15 cellular contexts compared by ENCODE assay signal in genomic region chr2:62189196-62189595, GRCh38. TPM values are rescaled to one million over a fixed set of nuclear protein-coding genes. Genes with fewer than 3 reads are reported as not detected.
DNase-seq lines count a peak whose midpoint lies in the region; ATAC-seq and TF ChIP-seq lines count a peak whose summit lies in the region.
"Had no signal": no experiment of that assay in that cellular context is flagged by ENCODE, and none has a peak within 500 bp of the region (broad histone marks: within the 10 kb centered on the region; RNA-seq: fewer than 3 reads in every experiment).

No MANE protein-coding gene starts in this region.

- H3K9me3 ChIP-seq in heart right ventricle, result no peaks in the 10 kb centered on the region
- H3K9me3 ChIP-seq in body of pancreas, result no peaks in the 10 kb centered on the region

- no peak for ATAC-seq in heart right ventricle
- no peak for ATAC-seq in Right ventricle myocardium inferior
- ATAC-seq in body of pancreas, result peak; percentile 43
- ATAC-seq in memory B cell (ENCODE audit: low read depth), result no peak
- no peak for ATAC-seq in GM18870 (IDR thresholded peaks at IDR 0.05; ENCODE audit: unreplicated experiment)
- no peak for ATAC-seq in HG03280 (IDR thresholded peaks at IDR 0.05; ENCODE audit: unreplicated experiment)
- ATAC-seq: GM12878, GM23338 had no signal

- no peaks in the 10 kb centered on the region for H3K36me3 Mint-ChIP-seq in memory B cell
- H3K36me3 Mint-ChIP-seq: CD4-positive, CD25-positive, alpha-beta regulatory T cell had no signal

- H3K4me3 Mint-ChIP-seq in memory B cell, result no peak overlapping the region
- H3K4me3 Mint-ChIP-seq: CD4-positive, CD25-positive, alpha-beta regulatory T cell; GM23338 had no signal

- peak overlapping the region; percentile 36 for H3K27ac Mint-ChIP-seq in memory B cell
- H3K27ac Mint-ChIP-seq: CD4-positive, CD25-positive, alpha-beta regulatory T cell; GM23338 had no signal

- no peaks in the 10 kb centered on the region for H3K27me3 Mint-ChIP-seq in memory B cell

- H3K4me3 ChIP-seq in heart right ventricle (no peak overlapping the region), body of pancreas (no peak overlapping the region)
- no peak overlapping the region for H3K4me3 ChIP-seq in Jurkat, Clone E6-1 (ENCODE audit: low read length)
- H3K4me3 ChIP-seq: BLaER1 treated with 17β-estradiol and CSF1 and Interleukin-3, amounts not matched to agents 10 nM and 100 nM; GM12878; GM23338 had no signal

- TF ChIP-seq POLR2A in body of pancreas (IDR thresholded peaks at IDR 0.05), result no peak

- no peak for DNase-seq in heart right ventricle
- DNase-seq in Right ventricle myocardium inferior (ENCODE audit: missing footprints), result no peak
- peak; percentile 78 for DNase-seq in Jurkat, Clone E6-1 (ENCODE audit: low read depth, low spot score)
- peak; percentile 39 to 58 (median 54) for DNase-seq in body of pancreas
- no peak for DNase-seq in memory B cell (ENCODE audit: low spot score in 2 of 2)
- DNase-seq in NCI-H2107 treated with DMSO at 0.1 percent for 48 hours (lab: John Stamatoyannopoulos, UW; ENCODE audit: unreplicated experiment), result no peak
- DNase-seq: ACHN; CD4-positive, CD25-positive, alpha-beta regulatory T cell; DMS 273 treated with DMSO at 0.1 percent for 48 hours; H7 had no signal

- H3K9me3 Mint-ChIP-seq in memory B cell, result no peaks in the 10 kb centered on the region

- TF ChIP-seq CTCF in heart right ventricle (IDR thresholded peaks at IDR 0.05), result no peak
- TF ChIP-seq CTCF in body of pancreas (IDR thresholded peaks at IDR 0.05), result no peak

- H3K4me1 Mint-ChIP-seq in memory B cell, result peaks cover 9% of the 10 kb centered on the region

- 96 to 99% methylated on average over 5 of the region's 5 CpGs for WGBS in heart right ventricle, 2 donors
- WGBS in body of pancreas, 2 donors, result 38 to 60% methylated on average over 5 of the region's 5 CpGs

- intact Hi-C loops in heart right ventricle (cut with DNase I) (no loop called here), Right ventricle myocardium inferior (cut with DNase I) (loop anchor here (5.0 kb wide), 1 partner anchor 37 kb away; no protein-coding TSS in a partner anchor), body of pancreas (cut with DNase I) (no loop called here)

- H3K27ac ChIP-seq in heart right ventricle, result peak overlapping the region in 7 of 10 donors; percentile 20 to 68 (median 53)
- H3K27ac ChIP-seq in body of pancreas, result peak overlapping the region; percentile 32 to 80 (median 64)
- H3K27ac ChIP-seq: BLaER1 treated with 17β-estradiol and CSF1 and Interleukin-3, amounts not matched to agents 10 nM and 100 nM had no signal

- H3K4me1 ChIP-seq in heart right ventricle, result peaks cover 3 to 51% (median 21%) of the 10 kb centered on the region in 9 donors
- peaks cover 52% of the 10 kb centered on the region for H3K4me1 ChIP-seq in body of pancreas

- no peaks in the 10 kb centered on the region for H3K27me3 ChIP-seq in heart right ventricle
- H3K27me3 ChIP-seq in body of pancreas, result no peaks in the 10 kb centered on the region
- H3K27me3 ChIP-seq: BLaER1 treated with 17β-estradiol and CSF1 and Interleukin-3, amounts not matched to agents 10 nM and 100 nM had no signal

- no peaks in the 10 kb centered on the region for H3K36me3 ChIP-seq in heart right ventricle
- H3K36me3 ChIP-seq in body of pancreas (replicated peaks in 1 of 2; ENCODE audit: insufficient read depth in 1 of 2, low read depth in 2 of 2), result no peaks in the 10 kb centered on the region
- H3K36me3 ChIP-seq: BLaER1 treated with 17β-estradiol and CSF1 and Interleukin-3, amounts not matched to agents 10 nM and 100 nM had no signal

RNA-seq across cellular contexts. Expression of gene B3GNT2, which starts 6.7 kb away (rescaled TPM):
- total RNA-seq in heart right ventricle (10 to 100 TPM; 11.8 to 33.5 (median 18.1) TPM), Right ventricle myocardium inferior (14.9 TPM), body of pancreas (10 to 100 TPM; 12.2 to 15.8 TPM)
- 10 to 100 TPM; 10.4 to 10.8 TPM for polyA plus RNA-seq in heart right ventricle
- polyA plus RNA-seq in Jurkat, Clone E6-1 (2012; ENCODE audit: insufficient read depth, insufficient read length), result 13.6 TPM

Comparison
In these comparisons a context has a peak if more than half of its experiments do, and no peak if none do; other contexts are left out.
1. DNase-seq: peak in Jurkat, Clone E6-1 (single experiment) and body of pancreas (4 of 4); none in heart right ventricle (0 of 2), Right ventricle myocardium inferior (single experiment), memory B cell (0 of 2) and NCI-H2107 treated with DMSO at 0.1 percent for 48 hours (single experiment).